9 cellular contexts compared by ENCODE assay signal in genomic region chr11:65911682-65912568, GRCh38. TPM values are rescaled to one million over a fixed set of nuclear protein-coding genes. Genes with fewer than 3 reads are reported as not detected.
DNase-seq lines count a peak whose midpoint lies in the region; ATAC-seq and TF ChIP-seq lines count a peak whose summit lies in the region.
"Had no signal": no experiment of that assay in that cellular context is flagged by ENCODE, and none has a peak within 500 bp of the region (broad histone marks: within the 10 kb centered on the region; RNA-seq: fewer than 3 reads in every experiment).

No MANE protein-coding gene starts in this region.

- H3K4me1 Mint-ChIP-seq in stimulated activated effector memory CD8-positive, alpha-beta T cell treated with anti-CD3 and anti-CD28 coated beads, Interleukin-12 subunit alpha, Interleukin-12 subunit beta, amount 100 ng/mL, for 72 hours: peaks cover 26% of the 10 kb centered on the region

- DNase-seq in HS-5 (ENCODE audit: low read depth): peak; percentile 97
- peak; percentile 52 for DNase-seq in SK-N-DZ (ENCODE audit: low spot score)
- DNase-seq in glomerular visceral epithelial cell (ENCODE audit: extremely low spot score): peak; percentile 93
- no peak for DNase-seq in stimulated activated effector memory CD8-positive, alpha-beta T cell treated with anti-CD3 and anti-CD28 coated beads, Interleukin-12 subunit alpha, Interleukin-12 subunit beta, amount 100 ng/mL, for 72 hours (ENCODE audit: low spot score in 2 of 2)
- DNase-seq in activated gamma-delta T cell treated with Interleukin-2 at 50 U/mL for 16 hours: no peak
- DNase-seq in NCI-H1436 treated with DMSO at 0.1 percent for 48 hours (lab: John Stamatoyannopoulos, UW): no peak

- no peak; the same call in 1 of the 2 replicates for TF ChIP-seq CTCF in C4-2B (conservative IDR thresholded peaks at IDR 0.05)

- H3K36me3 Mint-ChIP-seq in stimulated activated effector memory CD8-positive, alpha-beta T cell treated with anti-CD3 and anti-CD28 coated beads, Interleukin-12 subunit alpha, Interleukin-12 subunit beta, amount 100 ng/mL, for 72 hours: peaks cover 4% of the 10 kb centered on the region

- H3K27ac ChIP-seq in C4-2B: peak overlapping the region; percentile 7

- H3K27ac Mint-ChIP-seq in stimulated activated effector memory CD8-positive, alpha-beta T cell treated with anti-CD3 and anti-CD28 coated beads, Interleukin-12 subunit alpha, Interleukin-12 subunit beta, amount 100 ng/mL, for 72 hours: peak overlapping the region; percentile 85

- no peak overlapping the region for H3K4me3 Mint-ChIP-seq in stimulated activated effector memory CD8-positive, alpha-beta T cell treated with anti-CD3 and anti-CD28 coated beads, Interleukin-12 subunit alpha, Interleukin-12 subunit beta, amount 100 ng/mL, for 72 hours

- ATAC-seq in stimulated activated effector memory CD8-positive, alpha-beta T cell treated with anti-CD3 and anti-CD28 coated beads, Interleukin-12 subunit alpha, Interleukin-12 subunit beta, amount 100 ng/mL, for 72 hours: no peak
- ATAC-seq in GM18873 (IDR thresholded peaks at IDR 0.05; ENCODE audit: low FRiP score, unreplicated experiment): no peak

- no peaks in the 10 kb centered on the region for H3K9me3 Mint-ChIP-seq in stimulated activated effector memory CD8-positive, alpha-beta T cell treated with anti-CD3 and anti-CD28 coated beads, Interleukin-12 subunit alpha, Interleukin-12 subunit beta, amount 100 ng/mL, for 72 hours
- H3K9me3 Mint-ChIP-seq: IgD-negative memory B cell had no signal

RNA-seq across cellular contexts. Expression of gene C11orf68, which starts 6.9 kb away (rescaled TPM):
- polyA plus RNA-seq in SK-N-DZ (2014; cell fraction: cytosol; rRNA removed): 13.3 and 20.3 TPM in 2 replicates
- 9.9 and 10.5 TPM in 2 replicates for polyA plus RNA-seq in SK-N-DZ (2014; cell fraction: nucleus; rRNA removed)

RNA-seq across cellular contexts. Expression of gene DRAP1, which starts 7.3 kb away (rescaled TPM):
- polyA plus RNA-seq in SK-N-DZ (2014; cell fraction: cytosol; rRNA removed): 63.8 and 70.1 TPM in 2 replicates
- 69.2 and 74.1 TPM in 2 replicates for polyA plus RNA-seq in SK-N-DZ (2014; cell fraction: nucleus; rRNA removed)

RNA-seq across cellular contexts. Expression of gene FOSL1, which starts 11.7 kb away (rescaled TPM):
- not detected in 2 replicates for polyA plus RNA-seq in SK-N-DZ (2014; cell fraction: cytosol; rRNA removed)
- polyA plus RNA-seq in SK-N-DZ (2014; cell fraction: nucleus; rRNA removed): not detected in 2 replicates

RNA-seq across cellular contexts. Expression of gene CCDC85B, which starts 21.5 kb away (rescaled TPM):
- 23.0 and 33.6 TPM in 2 replicates for polyA plus RNA-seq in SK-N-DZ (2014; cell fraction: cytosol; rRNA removed)
- 25.6 and 28.1 TPM in 2 replicates for polyA plus RNA-seq in SK-N-DZ (2014; cell fraction: nucleus; rRNA removed)

RNA-seq across cellular contexts. Expression of gene FIBP, which starts 23.7 kb away (rescaled TPM):
- polyA plus RNA-seq in SK-N-DZ (2014; cell fraction: cytosol; rRNA removed): 115 and 152 TPM in 2 replicates
- 150 and 171 TPM in 2 replicates for polyA plus RNA-seq in SK-N-DZ (2014; cell fraction: nucleus; rRNA removed)

Comparison
In these comparisons a context has a peak if more than half of its experiments do, and no peak if none do; other contexts are left out.
1. DNase-seq: peak in HS-5 (single experiment), SK-N-DZ (single experiment) and glomerular visceral epithelial cell (single experiment); none in stimulated activated effector memory CD8-positive, alpha-beta T cell treated with anti-CD3 and anti-CD28 coated beads, Interleukin-12 subunit alpha, Interleukin-12 subunit beta, amount 100 ng/mL, for 72 hours (0 of 2), activated gamma-delta T cell treated with Interleukin-2 at 50 U/mL for 16 hours (single experiment) and NCI-H1436 treated with DMSO at 0.1 percent for 48 hours (single experiment).